27 cellular contexts compared by ENCODE assay signal in genomic region chr1:158537609-158538008, GRCh38. TPM values are rescaled to one million over a fixed set of nuclear protein-coding genes. Genes with fewer than 3 reads are reported as not detected.
A peak's percentile ranks its signal among the peaks of the same experiment; 100 is the strongest.
DNase-seq lines count a peak whose midpoint lies in the region; ATAC-seq, FAIRE-seq and TF ChIP-seq lines count a peak whose summit lies in the region.
"Had no signal": no experiment of that assay in that cellular context is flagged by ENCODE, and none has a peak within 500 bp of the region (broad histone marks: within the 10 kb centered on the region; RNA-seq: fewer than 3 reads in every experiment).

No MANE protein-coding gene starts in this region.

- peak; percentile 5 for FAIRE-seq in small intestine (lab: Jason Lieb, UNC)
- FAIRE-seq: A549, G401.6, GM12878, HTR-8/SVneo had no signal

- H3K27ac ChIP-seq in KMS-11 (no peak overlapping the region), PC-3 (ENCODE audit: low read length) (no peak overlapping the region), small intestine (ENCODE audit: low read depth in 1 of 2, low read length in 1 of 2) (no peak overlapping the region)
- H3K27ac ChIP-seq: A549, SJSA1 had no signal

- H3K4me2 ChIP-seq in KMS-11 (no peak overlapping the region), PC-3 (ENCODE audit: low read length) (peak overlapping the region; percentile 20; the same call in 1 of the 2 replicates)
- H3K4me2 ChIP-seq: A549, GM23338 had no signal

- no peak overlapping the region for H3K9ac ChIP-seq in KMS-11
- no peak overlapping the region for H3K9ac ChIP-seq in PC-3 (ENCODE audit: low read length)
- peak overlapping the region; percentile 17 for H3K9ac ChIP-seq in adipocyte (ENCODE audit: low read length)

- POLR2A ChIA-PET in PC-3 (lab: Charles Lee; ENCODE audit: unreplicated experiment) = no interaction called here

- no peaks in the 10 kb centered on the region for H3K27me3 ChIP-seq in KMS-11 (ENCODE audit: insufficient read depth, low read depth)
- H3K27me3 ChIP-seq in PC-3 (ENCODE audit: low read length) = peaks cover 17% of the 10 kb centered on the region
- no peaks in the 10 kb centered on the region for H3K27me3 ChIP-seq in adipocyte (replicated peaks; ENCODE audit: control insufficient read depth, insufficient read depth, low read length)
- no peaks in the 10 kb centered on the region for H3K27me3 ChIP-seq in small intestine (ENCODE audit: control insufficient read depth in 2 of 2, insufficient read depth in 2 of 2, low read length in 2 of 2)
- H3K27me3 ChIP-seq: SJSA1 had no signal

- H3K9me3 ChIP-seq in PC-3 (ENCODE audit: low read length) (peaks cover 3% of the 10 kb centered on the region; the same call in 1 of the 2 replicates), adipocyte (ENCODE audit: control insufficient read depth, low read length) (no peaks in the 10 kb centered on the region), small intestine (ENCODE audit: control insufficient read depth, low read depth) (no peaks in the 10 kb centered on the region)
- H3K9me3 ChIP-seq: A549, SJSA1 had no signal

- H4K20me1 ChIP-seq in KMS-11 (ENCODE audit: insufficient read depth) = no peaks in the 10 kb centered on the region
- H4K20me1 ChIP-seq in PC-3 (ENCODE audit: low read length) = no peaks in the 10 kb centered on the region

- WGBS in small intestine, 3 donors = 71 to 87% (median 76%) methylated on average over 2 of the region's 2 CpGs

- BruUV-seq in PC-3 (replicated peaks; lab: Mats Ljungman, UMichigan) = no TSS peak

- H3K4me3 ChIP-seq in KMS-11 (IDR thresholded peaks at IDR 0.05; ENCODE audit: insufficient read depth, low read depth, low read length) = peak overlapping the region; percentile 37
- H3K4me3 ChIP-seq in PC-3 (ENCODE audit: low read length) = no peak overlapping the region
- H3K4me3 ChIP-seq in adipocyte (ENCODE audit: low read length) = peak overlapping the region; percentile 65
- no peak overlapping the region for H3K4me3 ChIP-seq in small intestine (ENCODE audit: low read depth in 1 of 2, low read length in 2 of 2)
- H3K4me3 ChIP-seq: A549, GM12878, GM23338, SJSA1 had no signal

- CTCF ChIA-PET in PC-3 (lab: Charles Lee) = no interaction called here

- H2AFZ ChIP-seq in KMS-11 (ENCODE audit: low read depth) = no peak overlapping the region
- no peak overlapping the region for H2AFZ ChIP-seq in PC-3 (ENCODE audit: low read length)
- H2AFZ ChIP-seq: GM23338 had no signal

- intact Hi-C loops in PC-3 (cut with micrococcal nuclease) = loop anchor here (10.0 kb wide), 1 partner anchor 537 kb away; the partner anchor contains the start of gene AIM2

- ATAC-seq in PC-3 = no peak
- ATAC-seq: A549, GM12878, GM23338, Right ventricle myocardium inferior had no signal

- DNase-seq in PC-3 (no peak), adipocyte (ENCODE audit: low read depth) (no peak), small intestine (no peak), NOMO-1 treated with DMSO at 0.1 percent for 48 hours (lab: John Stamatoyannopoulos, UW; ENCODE audit: unreplicated experiment) (no peak), germinal center (ENCODE audit: low spot score) (no peak)
- no peak for DNase-seq in activated CD4-positive, alpha-beta T cell treated with anti-CD3 and anti-CD28 coated beads for 48 hours
- DNase-seq: C1 segment of cervical spinal cord; CD4-positive, alpha-beta memory T cell; COR-L47; H9; KBM-7; MM.1S; NCI-H1694; NCI-H2029 treated with DMSO at 0.1 percent for 48 hours; NCI-H446 treated with DMSO at 0.1 percent for 48 hours; NCI-H526; NCI-H82 had no signal

- H3K4me1 ChIP-seq in KMS-11 (ENCODE audit: low read depth, poor library complexity, severe bottlenecking) = no peaks in the 10 kb centered on the region
- no peaks in the 10 kb centered on the region for H3K4me1 ChIP-seq in PC-3 (ENCODE audit: insufficient read depth, low read length)
- H3K4me1 ChIP-seq in adipocyte (ENCODE audit: control insufficient read depth, insufficient read depth, low read length) = peaks cover 7% of the 10 kb centered on the region
- H3K4me1 ChIP-seq in small intestine (ENCODE audit: control insufficient read depth in 2 of 2, insufficient read depth in 1 of 2, low read depth in 1 of 2, low read length in 1 of 2) = no peaks in the 10 kb centered on the region
- H3K4me1 ChIP-seq: A549, SJSA1 had no signal

- no peaks in the 10 kb centered on the region for H3K9me2 ChIP-seq in PC-3 (replicated peaks; ENCODE audit: low read length)

- H3K79me2 ChIP-seq in KMS-11 (ENCODE audit: insufficient read depth, low read depth) (no peaks in the 10 kb centered on the region), PC-3 (ENCODE audit: low read length) (no peaks in the 10 kb centered on the region)

- TF ChIP-seq CTCF in KMS-11 (conservative IDR thresholded peaks at IDR 0.05; ENCODE audit: low read depth, low read length) = no peak
- TF ChIP-seq CTCF in PC-3 (conservative IDR thresholded peaks at IDR 0.05; ENCODE audit: low read depth, low read length) = no peak

- no peaks in the 10 kb centered on the region for H3K36me3 ChIP-seq in KMS-11 (ENCODE audit: insufficient read depth)
- H3K36me3 ChIP-seq in PC-3 (ENCODE audit: low read depth, low read length) = no peaks in the 10 kb centered on the region
- H3K36me3 ChIP-seq in adipocyte (ENCODE audit: control insufficient read depth, insufficient read depth, low read length, severe bottlenecking) = no peaks in the 10 kb centered on the region
- H3K36me3 ChIP-seq in small intestine (ENCODE audit: control insufficient read depth in 2 of 2, insufficient read depth in 2 of 2, low read length in 2 of 2) = no peaks in the 10 kb centered on the region
- H3K36me3 ChIP-seq: SJSA1 had no signal

- no peaks in the 10 kb centered on the region for H3F3A ChIP-seq in PC-3 (ENCODE audit: low read length, unreplicated experiment)

RNA-seq across cellular contexts. Expression of gene OR6Y1, which starts 16.6 kb away (rescaled TPM):
- total RNA-seq in PC-3 (2014; rRNA removed) = not detected in 2 replicates
- not detected for polyA plus RNA-seq in small intestine
- total RNA-seq: CD4-positive, alpha-beta memory T cell; GM12878; GM23338; H9; OCI-LY7; Right ventricle myocardium inferior; RPMI7951; SJSA1 had no signal
- polyA plus RNA-seq: A549; CD4-positive, alpha-beta memory T cell; GM12878; GM23338 had no signal

RNA-seq across cellular contexts. Expression of gene OR6P1, which starts 32.8 kb away (rescaled TPM):
- total RNA-seq in PC-3 (2014; rRNA removed) = not detected in 2 replicates
- polyA plus RNA-seq in small intestine = not detected
- total RNA-seq: CD4-positive, alpha-beta memory T cell; GM12878; GM23338; H9; OCI-LY7; Right ventricle myocardium inferior; RPMI7951; SJSA1 had no signal
- polyA plus RNA-seq: A549; CD4-positive, alpha-beta memory T cell; GM12878; GM23338 had no signal

RNA-seq across cellular contexts. Expression of gene OR10X1, which starts 42.1 kb away (rescaled TPM):
- total RNA-seq in PC-3 (2014; rRNA removed) = not detected in 2 replicates
- polyA plus RNA-seq in small intestine = not detected
- total RNA-seq: CD4-positive, alpha-beta memory T cell; GM12878; GM23338; H9; OCI-LY7; Right ventricle myocardium inferior; RPMI7951; SJSA1 had no signal
- polyA plus RNA-seq: A549; CD4-positive, alpha-beta memory T cell; GM12878; GM23338 had no signal

Comparison
In these comparisons a context has a peak if more than half of its experiments do, and no peak if none do; other contexts are left out.
1. H3K4me3 ChIP-seq: peak in KMS-11 (single experiment) and adipocyte (single experiment); none in PC-3 (single experiment) and small intestine (0 of 2).